Comparison of ENCODE assay signal across 3 cellular contexts in the genomic region with DNA sequence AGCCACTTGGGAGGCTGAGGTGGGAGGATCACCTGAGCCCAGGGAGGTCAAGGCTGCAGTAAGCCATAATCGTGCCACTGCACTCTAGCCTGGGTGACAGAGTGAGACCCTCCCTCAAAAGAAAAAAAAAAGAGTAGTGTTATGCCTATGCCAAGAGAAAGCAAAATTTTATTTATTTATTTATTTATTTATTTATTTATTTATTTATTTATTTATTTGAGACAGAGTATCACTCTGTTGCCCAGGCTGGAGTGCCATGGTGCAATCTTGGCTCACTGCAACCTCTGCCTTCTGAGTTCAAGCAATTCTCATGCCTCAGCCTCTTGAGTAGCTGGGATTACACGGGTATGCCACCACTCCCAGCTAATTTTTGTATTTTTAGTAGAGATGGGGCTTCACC.
DNase-seq lines count a peak whose midpoint lies in the region; ATAC-seq, FAIRE-seq and TF ChIP-seq lines count a peak whose summit lies in the region.
"Not testable (repeated sequence)": the region's sequence is repeated elsewhere in the genome, so short reads cannot be mapped to it uniquely, and the experiment has no call there.

No MANE protein-coding gene starts in this region.

- not testable (repeated sequence) for TF ChIP-seq POLR2A in A549 (IDR thresholded peaks at IDR 0.05; ENCODE audit: low read length); esophagus muscularis mucosa (IDR thresholded peaks at IDR 0.05; ENCODE audit: low read depth)

- CTCF ChIA-PET in A549 (lab: Yijun Ruan, JAX); HEK293 (lab: Yijun Ruan, JAX): not testable (repeated sequence)

- TF ChIP-seq CTCF in A549 (IDR thresholded peaks at IDR 0.05); HEK293 (tag by site-specific recombination; IDR thresholded peaks at IDR 0.05); esophagus muscularis mucosa (IDR thresholded peaks at IDR 0.05): not testable (repeated sequence)

- not testable (repeated sequence) for H3K27ac ChIP-seq in A549; HEK293 (ENCODE audit: extremely low read depth, low read depth, low read length); esophagus muscularis mucosa (replicated peaks in 1 of 4)

- TF ChIP-seq EP300 in A549 (IDR thresholded peaks at IDR 0.05); esophagus muscularis mucosa (IDR thresholded peaks at IDR 0.05): not testable (repeated sequence)

- ATAC-seq in A549, result not testable (repeated sequence)

- H3K9me3 ChIP-seq in A549; HEK293 (ENCODE audit: control insufficient read depth, insufficient read depth, low read depth, low read length); esophagus muscularis mucosa: not testable (repeated sequence)

- intact Hi-C loops in esophagus muscularis mucosa (cut with DNase I), result not testable (repeated sequence)

- TF ChIP-seq RAD21 in A549 (conservative IDR thresholded peaks at IDR 0.05 in 1 of 2, IDR thresholded peaks at IDR 0.05 in 1 of 2), result not testable (repeated sequence)

- DNase-seq in A549 (ENCODE audit: low read depth in 1 of 2, low spot score in 1 of 2), result not testable (repeated sequence)
- DNase-seq in esophagus muscularis mucosa (ENCODE audit: extremely low spot score), result peak; percentile 3

- not testable (repeated sequence) for H3K4me1 ChIP-seq in A549; HEK293 (ENCODE audit: control insufficient read depth, insufficient read depth, low read length); esophagus muscularis mucosa

- not testable (repeated sequence) for H3K36me3 ChIP-seq in HEK293 (ENCODE audit: control insufficient read depth in 2 of 2, insufficient read depth in 1 of 2, low read length in 2 of 2); esophagus muscularis mucosa

- WGBS in A549 (ENCODE audit: missing lambda C conversion rate), result 54% methylated on average over 2 of the region's 2 CpGs
- WGBS in esophagus muscularis mucosa, result 93% methylated on average over 2 of the region's 2 CpGs

- POLR2A ChIA-PET in A549 (lab: Yijun Ruan, JAX); HEK293 (lab: Yijun Ruan, JAX): not testable (repeated sequence)

- H3K4me2 ChIP-seq in A549, result not testable (repeated sequence)

- FAIRE-seq in A549 (lab: Jason Lieb, UNC), result not testable (repeated sequence)

- not testable (repeated sequence) for H3K27me3 ChIP-seq in esophagus muscularis mucosa

- not testable (repeated sequence) for H3K4me3 ChIP-seq in A549; HEK293 (ENCODE audit: low read depth, low read length); esophagus muscularis mucosa

TF ChIP-seq in A549, 52 proteins besides CTCF, POLR2A, EP300 and RAD21:
- TF ChIP-seq ZC3H11A (IDR thresholded peaks at IDR 0.05), result peak; percentile 47

TF ChIP-seq in HEK293, 187 proteins besides CTCF, POLR2A, EP300 and RAD21 (continues in another document):
- TF ChIP-seq ZNF510 (tag by site-specific recombination; IDR thresholded peaks at IDR 0.05; ENCODE audit: insufficient replicate concordance) (peak; percentile 76), ZNF560 (tag by site-specific recombination; IDR thresholded peaks at IDR 0.05; ENCODE audit: borderline replicate concordance) (peak; percentile 64; the same call in 1 of the 2 replicates), ZNF202 (tag by site-specific recombination; IDR thresholded peaks at IDR 0.05; ENCODE audit: borderline replicate concordance) (0 out of 2 replicates have a peak, but pooled peaks have one; percentile 84), ZNF623 (tag by site-specific recombination; IDR thresholded peaks at IDR 0.05) (peak; percentile 67), ZNF558 (tag by site-specific recombination; IDR thresholded peaks at IDR 0.05) (peak; percentile 81), ZNF138 (tag by site-specific recombination; IDR thresholded peaks at IDR 0.05; ENCODE audit: borderline replicate concordance) (0 out of 2 replicates have a peak, but pooled peaks have one; percentile 15), ZNF19 (tag by site-specific recombination; IDR thresholded peaks at IDR 0.05; ENCODE audit: low read depth) (0 out of 2 replicates have a peak, but pooled peaks have one; percentile 49), ZNF555 (tag by site-specific recombination; conservative IDR thresholded peaks at IDR 0.05) (peak; percentile 65), ZBTB8A (tag by site-specific recombination; IDR thresholded peaks at IDR 0.05) (peak; percentile 60), ZFP37 (tag by site-specific recombination; IDR thresholded peaks at IDR 0.05) (0 out of 2 replicates have a peak, but pooled peaks have one; percentile 55), ZNF664 (tag by site-specific recombination; IDR thresholded peaks at IDR 0.05) (0 out of 2 replicates have a peak, but pooled peaks have one; percentile 32), ZNF266 (tag by site-specific recombination; IDR thresholded peaks at IDR 0.05; ENCODE audit: low read depth) (peak; percentile 58; the same call in 1 of the 2 replicates), ZNF433 (tag by site-specific recombination; IDR thresholded peaks at IDR 0.05; ENCODE audit: low read depth) (peak; percentile 57; the same call in 1 of the 2 replicates), ZNF394 (tag by site-specific recombination; IDR thresholded peaks at IDR 0.05; ENCODE audit: borderline replicate concordance) (peak; percentile 95), ZNF654 (tag by site-specific recombination; IDR thresholded peaks at IDR 0.05; ENCODE audit: low read depth) (peak; percentile 32; the same call in 1 of the 2 replicates), ZNF629 (tag by site-specific recombination; IDR thresholded peaks at IDR 0.05) (peak; percentile 45; the same call in 1 of the 2 replicates), ZNF426 (tag by site-specific recombination; IDR thresholded peaks at IDR 0.05) (peak; percentile 80)
- TF ChIP-seq, protein P1, sequence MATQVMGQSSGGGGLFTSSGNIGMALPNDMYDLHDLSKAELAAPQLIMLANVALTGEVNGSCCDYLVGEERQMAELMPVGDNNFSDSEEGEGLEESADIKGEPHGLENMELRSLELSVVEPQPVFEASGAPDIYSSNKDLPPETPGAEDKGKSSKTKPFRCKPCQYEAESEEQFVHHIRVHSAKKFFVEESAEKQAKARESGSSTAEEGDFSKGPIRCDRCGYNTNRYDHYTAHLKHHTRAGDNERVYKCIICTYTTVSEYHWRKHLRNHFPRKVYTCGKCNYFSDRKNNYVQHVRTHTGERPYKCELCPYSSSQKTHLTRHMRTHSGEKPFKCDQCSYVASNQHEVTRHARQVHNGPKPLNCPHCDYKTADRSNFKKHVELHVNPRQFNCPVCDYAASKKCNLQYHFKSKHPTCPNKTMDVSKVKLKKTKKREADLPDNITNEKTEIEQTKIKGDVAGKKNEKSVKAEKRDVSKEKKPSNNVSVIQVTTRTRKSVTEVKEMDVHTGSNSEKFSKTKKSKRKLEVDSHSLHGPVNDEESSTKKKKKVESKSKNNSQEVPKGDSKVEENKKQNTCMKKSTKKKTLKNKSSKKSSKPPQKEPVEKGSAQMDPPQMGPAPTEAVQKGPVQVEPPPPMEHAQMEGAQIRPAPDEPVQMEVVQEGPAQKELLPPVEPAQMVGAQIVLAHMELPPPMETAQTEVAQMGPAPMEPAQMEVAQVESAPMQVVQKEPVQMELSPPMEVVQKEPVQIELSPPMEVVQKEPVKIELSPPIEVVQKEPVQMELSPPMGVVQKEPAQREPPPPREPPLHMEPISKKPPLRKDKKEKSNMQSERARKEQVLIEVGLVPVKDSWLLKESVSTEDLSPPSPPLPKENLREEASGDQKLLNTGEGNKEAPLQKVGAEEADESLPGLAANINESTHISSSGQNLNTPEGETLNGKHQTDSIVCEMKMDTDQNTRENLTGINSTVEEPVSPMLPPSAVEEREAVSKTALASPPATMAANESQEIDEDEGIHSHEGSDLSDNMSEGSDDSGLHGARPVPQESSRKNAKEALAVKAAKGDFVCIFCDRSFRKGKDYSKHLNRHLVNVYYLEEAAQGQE (tag by site-specific recombination; IDR thresholded peaks at IDR 0.05), result peak; percentile 73
- TF ChIP-seq, protein P2, sequence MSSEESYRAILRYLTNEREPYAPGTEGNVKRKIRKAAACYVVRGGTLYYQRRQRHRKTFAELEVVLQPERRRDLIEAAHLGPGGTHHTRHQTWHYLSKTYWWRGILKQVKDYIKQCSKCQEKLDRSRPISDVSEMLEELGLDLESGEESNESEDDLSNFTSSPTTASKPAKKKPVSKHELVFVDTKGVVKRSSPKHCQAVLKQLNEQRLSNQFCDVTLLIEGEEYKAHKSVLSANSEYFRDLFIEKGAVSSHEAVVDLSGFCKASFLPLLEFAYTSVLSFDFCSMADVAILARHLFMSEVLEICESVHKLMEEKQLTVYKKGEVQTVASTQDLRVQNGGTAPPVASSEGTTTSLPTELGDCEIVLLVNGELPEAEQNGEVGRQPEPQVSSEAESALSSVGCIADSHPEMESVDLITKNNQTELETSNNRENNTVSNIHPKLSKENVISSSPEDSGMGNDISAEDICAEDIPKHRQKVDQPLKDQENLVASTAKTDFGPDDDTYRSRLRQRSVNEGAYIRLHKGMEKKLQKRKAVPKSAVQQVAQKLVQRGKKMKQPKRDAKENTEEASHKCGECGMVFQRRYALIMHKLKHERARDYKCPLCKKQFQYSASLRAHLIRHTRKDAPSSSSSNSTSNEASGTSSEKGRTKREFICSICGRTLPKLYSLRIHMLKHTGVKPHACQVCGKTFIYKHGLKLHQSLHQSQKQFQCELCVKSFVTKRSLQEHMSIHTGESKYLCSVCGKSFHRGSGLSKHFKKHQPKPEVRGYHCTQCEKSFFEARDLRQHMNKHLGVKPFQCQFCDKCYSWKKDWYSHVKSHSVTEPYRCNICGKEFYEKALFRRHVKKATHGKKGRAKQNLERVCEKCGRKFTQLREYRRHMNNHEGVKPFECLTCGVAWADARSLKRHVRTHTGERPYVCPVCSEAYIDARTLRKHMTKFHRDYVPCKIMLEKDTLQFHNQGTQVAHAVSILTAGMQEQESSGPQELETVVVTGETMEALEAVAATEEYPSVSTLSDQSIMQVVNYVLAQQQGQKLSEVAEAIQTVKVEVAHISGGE (tag by site-specific recombination; conservative IDR thresholded peaks at IDR 0.05; ENCODE audit: low read depth), result peak; percentile 75
